2 cellular contexts compared by ENCODE assay signal in genomic region chr11:67649634-67650540, GRCh38.
TF ChIP-seq lines count a peak whose summit lies in the region.

No MANE protein-coding gene starts in this region.

TF ChIP-seq in HEK293, 187 proteins besides CTCF, POLR2A, EP300 and RAD21 (continues in another document):
- TF ChIP-seq ZNF133 (tag by site-specific recombination; IDR thresholded peaks at IDR 0.05) (no peak), HIC1 (tag by site-specific recombination; IDR thresholded peaks at IDR 0.05) (0 out of 2 replicates have a peak, but pooled peaks have one; percentile 27), AEBP2 (tag by site-specific recombination; IDR thresholded peaks at IDR 0.05; ENCODE audit: borderline replicate concordance) (no peak), KLF10 (tag by site-specific recombination; IDR thresholded peaks at IDR 0.05) (no peak), ZNF202 (tag by site-specific recombination; IDR thresholded peaks at IDR 0.05; ENCODE audit: borderline replicate concordance) (no peak), ZNF391 (tag by site-specific recombination; IDR thresholded peaks at IDR 0.05; ENCODE audit: borderline replicate concordance, low read depth) (no peak), ZNF138 (tag by site-specific recombination; IDR thresholded peaks at IDR 0.05; ENCODE audit: borderline replicate concordance) (no peak), ZBTB49 (tag by site-specific recombination; IDR thresholded peaks at IDR 0.05; ENCODE audit: low read depth) (no peak), ZNF350 (tag by site-specific recombination; IDR thresholded peaks at IDR 0.05) (no peak), SCRT2 (tag by site-specific recombination; IDR thresholded peaks at IDR 0.05) (0 out of 2 replicates have a peak, but pooled peaks have one; percentile 23), ZNF768 (tag by site-specific recombination; IDR thresholded peaks at IDR 0.05) (0 out of 2 replicates have a peak, but pooled peaks have one; percentile 49), ZNF18 (tag by site-specific recombination; IDR thresholded peaks at IDR 0.05) (0 out of 2 replicates have a peak, but pooled peaks have one; percentile 10), PATZ1 (tag by site-specific recombination; IDR thresholded peaks at IDR 0.05) (0 out of 2 replicates have a peak, but pooled peaks have one; percentile 17), ZFHX2 (tag by site-specific recombination; conservative IDR thresholded peaks at IDR 0.05) (no peak), MEIS1 (CRISPR knock-in tag; IDR thresholded peaks at IDR 0.05; ENCODE audit: borderline replicate concordance) (no peak)

TF ChIP-seq in K562, 482 proteins besides CTCF, POLR2A, EP300 and RAD21:
- TF ChIP-seq STAT5A (IDR thresholded peaks at IDR 0.05; ENCODE audit: borderline replicate concordance, low read length), result no peak
- TF ChIP-seq MAX (CRISPR knock-in tag; IDR thresholded peaks at IDR 0.05), result peak; percentile 68; the same call in 1 of the 2 replicates
- TF ChIP-seq KDM1A (IDR thresholded peaks at IDR 0.05), result peak in 1 of 2 experiments; percentile 98; a peak in 2 of 4 replicates
- TF ChIP-seq TBL1XR1 (IDR thresholded peaks at IDR 0.05; ENCODE audit: low read length in 2 of 2), result no peak
- 0 out of 2 replicates have a peak, but pooled peaks have one; percentile 29 for TF ChIP-seq RERE (CRISPR knock-in tag; IDR thresholded peaks at IDR 0.05; ENCODE audit: borderline replicate concordance)
- TF ChIP-seq RFX7 (CRISPR knock-in tag; IDR thresholded peaks at IDR 0.05), result no peak
- TF ChIP-seq ZNF239 (CRISPR knock-in tag; IDR thresholded peaks at IDR 0.05), result no peak
- TF ChIP-seq PRDM10 (IDR thresholded peaks at IDR 0.05; ENCODE audit: partially characterized antibody), result peak; percentile 82
- peak; percentile 69; the same call in 1 of the 2 replicates for TF ChIP-seq CBFB (CRISPR knock-in tag; IDR thresholded peaks at IDR 0.05)
- TF ChIP-seq SMARCA5 (IDR thresholded peaks at IDR 0.05), result peak; percentile 75
- TF ChIP-seq CBFA2T3 (IDR thresholded peaks at IDR 0.05), result peak; percentile 18; the same call in 1 of the 2 replicates
- no peak for TF ChIP-seq TOE1 (IDR thresholded peaks at IDR 0.05; ENCODE audit: borderline replicate concordance)
- no peak for TF ChIP-seq TOE1 (CRISPR knock-in tag; IDR thresholded peaks at IDR 0.05; ENCODE audit: borderline replicate concordance, low read depth)
- TF ChIP-seq CBX1 (IDR thresholded peaks at IDR 0.05; ENCODE audit: low read depth), result 0 out of 2 replicates have a peak, but pooled peaks have one; percentile 45
- peak; percentile 87 for TF ChIP-seq BCOR (IDR thresholded peaks at IDR 0.05)
- no peak for TF ChIP-seq ZNF586 (CRISPR knock-in tag; conservative IDR thresholded peaks at IDR 0.05)
- peak; percentile 86; the same call in 1 of the 2 replicates for TF ChIP-seq ZBTB43 (CRISPR knock-in tag; IDR thresholded peaks at IDR 0.05)
- peak; percentile 62; the same call in 1 of the 2 replicates for TF ChIP-seq IRF2 (CRISPR knock-in tag; IDR thresholded peaks at IDR 0.05)
- TF ChIP-seq CGGBP1 (CRISPR knock-in tag; IDR thresholded peaks at IDR 0.05), result no peak
- no peak for TF ChIP-seq DEAF1 (CRISPR knock-in tag; IDR thresholded peaks at IDR 0.05)
- TF ChIP-seq PHF20 (IDR thresholded peaks at IDR 0.05; ENCODE audit: partially characterized antibody), result peak; percentile 78
- no peak for TF ChIP-seq CBX8 (IDR thresholded peaks at IDR 0.05; ENCODE audit: borderline replicate concordance, extremely low read depth, low read depth, low read length, poor library complexity, severe bottlenecking)
- no peak for TF ChIP-seq ZNF24 (IDR thresholded peaks at IDR 0.05)
- peak; percentile 78; the same call in 1 of the 2 replicates for TF ChIP-seq ARID2 (IDR thresholded peaks at IDR 0.05)
- TF ChIP-seq NR3C1 (CRISPR knock-in tag; IDR thresholded peaks at IDR 0.05), result peak; percentile 37; the same call in 1 of the 2 replicates
- peak; percentile 19 for TF ChIP-seq RBM25 (IDR thresholded peaks at IDR 0.05; ENCODE audit: low read depth, low read length, severe bottlenecking)
- no peak for TF ChIP-seq CREBBP (IDR thresholded peaks at IDR 0.05; ENCODE audit: low read depth, low read length)
